In genomic region chr3:102158080-102158756, GRCh38 we compare ENCODE assay signal across 27 cellular contexts.
DNase-seq lines count a peak whose midpoint lies in the region; ATAC-seq, FAIRE-seq and TF ChIP-seq lines count a peak whose summit lies in the region.
"Had no signal": no experiment of that assay in that cellular context is flagged by ENCODE, and none has a peak within 500 bp of the region (broad histone marks: within the 10 kb centered on the region; RNA-seq: fewer than 3 reads in every experiment).

No MANE protein-coding gene starts in this region.

- peaks cover 9% of the 10 kb centered on the region for H3K36me3 Mint-ChIP-seq in mesothelial cell of epicardium
- H3K36me3 Mint-ChIP-seq: activated naive CD4-positive, alpha-beta T cell treated with anti-CD3 and anti-CD28 coated beads, Interleukin-2, amount 10 ng/mL, durations not matched to agents 7 days and 5 days; neural progenitor cell; T-cell had no signal

- peak overlapping the region; percentile 32 for H3K27ac Mint-ChIP-seq in mesothelial cell of epicardium
- H3K27ac Mint-ChIP-seq: activated naive CD4-positive, alpha-beta T cell treated with anti-CD3 and anti-CD28 coated beads, Interleukin-2, amount 10 ng/mL, durations not matched to agents 7 days and 5 days; H9; neural progenitor cell; T-cell had no signal

- TF ChIP-seq CTCF in RWPE2 (IDR thresholded peaks at IDR 0.05; ENCODE audit: poor library complexity, severe bottlenecking): no peak
- TF ChIP-seq CTCF in epithelial cell of esophagus (IDR thresholded peaks at IDR 0.05; ENCODE audit: insufficient read depth, low read depth, low read length, missing control alignments): no peak
- TF ChIP-seq CTCF in mesothelial cell of epicardium (IDR thresholded peaks at IDR 0.05; ENCODE audit: unreplicated experiment): no peak
- TF ChIP-seq CTCF in dorsolateral prefrontal cortex (IDR thresholded peaks at IDR 0.05 in 54 of 56, conservative IDR thresholded peaks at IDR 0.05 in 2 of 56; ENCODE audit: low read depth in 1 of 56, partially characterized antibody in 56 of 56): no peak
- no peak for TF ChIP-seq CTCF in GM10266 (IDR thresholded peaks at IDR 0.05; ENCODE audit: control insufficient read depth, insufficient read depth, low read depth, missing control alignments)

- H3K9me3 Mint-ChIP-seq in mesothelial cell of epicardium: peaks cover 20% of the 10 kb centered on the region
- H3K9me3 Mint-ChIP-seq: activated naive CD4-positive, alpha-beta T cell treated with anti-CD3 and anti-CD28 coated beads, Interleukin-2, amount 10 ng/mL, durations not matched to agents 7 days and 5 days; neural progenitor cell; T-cell had no signal

- peak; percentile 21 for FAIRE-seq in GM18507 (lab: Jason Lieb, UNC)
- FAIRE-seq: urothelium cell line had no signal

- peaks cover 45% of the 10 kb centered on the region for H3K4me1 ChIP-seq in RWPE2 (ENCODE audit: insufficient read depth, poor library complexity, severe bottlenecking)
- H3K4me1 ChIP-seq: neural progenitor cell had no signal

- ATAC-seq in RWPE2 (ENCODE audit: low read depth): peak; percentile 64
- no peak for ATAC-seq in HG03571 (IDR thresholded peaks at IDR 0.05; ENCODE audit: unreplicated experiment)
- ATAC-seq: heart left ventricle, Panc1, T-cell had no signal

- no peaks in the 10 kb centered on the region for H3K27me3 ChIP-seq in RWPE2 (ENCODE audit: insufficient read depth, poor library complexity, severe bottlenecking)
- H3K27me3 ChIP-seq in dorsolateral prefrontal cortex: no peaks in the 10 kb centered on the region
- H3K27me3 ChIP-seq: heart left ventricle, MG63, neural progenitor cell, sigmoid colon had no signal

- intact Hi-C loops in dorsolateral prefrontal cortex (cut with DNase I): no loop called here

- no peak overlapping the region for H3K4me3 Mint-ChIP-seq in mesothelial cell of epicardium
- H3K4me3 Mint-ChIP-seq: activated naive CD4-positive, alpha-beta T cell treated with anti-CD3 and anti-CD28 coated beads, Interleukin-2, amount 10 ng/mL, durations not matched to agents 7 days and 5 days; H9; neural progenitor cell; T-cell had no signal

- no peak for DNase-seq in GM18507 (ENCODE audit: extremely low spot score, insufficient read length, low read depth)
- no peak for DNase-seq in RWPE2 (ENCODE audit: low spot score)
- peak; percentile 84 for DNase-seq in epithelial cell of esophagus (ENCODE audit: low read depth)
- DNase-seq in mesothelial cell of epicardium (ENCODE audit: low spot score in 2 of 2, unreplicated experiment in 2 of 2): no peak
- no peak for DNase-seq in activated CD4-positive, alpha-beta T cell treated with anti-CD3 and anti-CD28 coated beads for 4 hours
- DNase-seq in dorsolateral prefrontal cortex: no peak
- no peak for DNase-seq in GM10266 (ENCODE audit: extremely low spot score)
- DNase-seq: activated CD4-positive, alpha-beta T cell treated with anti-CD3 and anti-CD28 coated beads, Interleukin-2, amount 50 U/mL, for 4 hours; activated CD4-positive, CD25-positive, alpha-beta regulatory T cell; activated naive CD4-positive, alpha-beta T cell treated with anti-CD3 and anti-CD28 coated beads, Interleukin-2, amount 10 ng/mL, durations not matched to agents 7 days and 5 days; anterior cingulate cortex; caudate nucleus; H9; heart left ventricle; MG63; NCI-H1105 treated with DMSO at 0.1 percent for 48 hours; NCI-H2029 treated with DMSO at 0.1 percent for 48 hours; NCI-H2227 treated with DMSO at 0.1 percent for 48 hours; NCI-H69; sigmoid colon; stimulated activated naive CD4-positive, alpha-beta T cell treated with Interleukin-2 at 50 U/mL for 16 hours; T-cell had no signal

- H3K27me3 Mint-ChIP-seq in mesothelial cell of epicardium (ENCODE audit: low read depth): no peaks in the 10 kb centered on the region
- H3K27me3 Mint-ChIP-seq: activated naive CD4-positive, alpha-beta T cell treated with anti-CD3 and anti-CD28 coated beads, Interleukin-2, amount 10 ng/mL, durations not matched to agents 7 days and 5 days; T-cell had no signal

- H3K9me3 ChIP-seq in RWPE2 (ENCODE audit: severe bottlenecking): no peaks in the 10 kb centered on the region
- H3K9me3 ChIP-seq: sigmoid colon had no signal

- H3K4me3 ChIP-seq in RWPE2 (ENCODE audit: severe bottlenecking): no peak overlapping the region
- H3K4me3 ChIP-seq in epithelial cell of esophagus (ENCODE audit: low read length): no peak overlapping the region
- H3K4me3 ChIP-seq in dorsolateral prefrontal cortex: no peak overlapping the region
- H3K4me3 ChIP-seq: heart left ventricle, MG63, neural progenitor cell, sigmoid colon had no signal

- H3K36me3 ChIP-seq in RWPE2 (ENCODE audit: low read depth): no peaks in the 10 kb centered on the region
- H3K36me3 ChIP-seq: heart left ventricle, MG63, neural progenitor cell, sigmoid colon had no signal

- H3K27ac ChIP-seq in RWPE2 (ENCODE audit: poor library complexity, severe bottlenecking) (peak overlapping the region; percentile 69), dorsolateral prefrontal cortex (no peak overlapping the region)
- H3K27ac ChIP-seq: C4-2B, heart left ventricle, neural progenitor cell, sigmoid colon had no signal

- H3K4me1 Mint-ChIP-seq in mesothelial cell of epicardium: peaks cover 32% of the 10 kb centered on the region
- H3K4me1 Mint-ChIP-seq: activated naive CD4-positive, alpha-beta T cell treated with anti-CD3 and anti-CD28 coated beads, Interleukin-2, amount 10 ng/mL, durations not matched to agents 7 days and 5 days; H9; neural progenitor cell had no signal
